7 cellular contexts compared by ENCODE assay signal in the genomic region with DNA sequence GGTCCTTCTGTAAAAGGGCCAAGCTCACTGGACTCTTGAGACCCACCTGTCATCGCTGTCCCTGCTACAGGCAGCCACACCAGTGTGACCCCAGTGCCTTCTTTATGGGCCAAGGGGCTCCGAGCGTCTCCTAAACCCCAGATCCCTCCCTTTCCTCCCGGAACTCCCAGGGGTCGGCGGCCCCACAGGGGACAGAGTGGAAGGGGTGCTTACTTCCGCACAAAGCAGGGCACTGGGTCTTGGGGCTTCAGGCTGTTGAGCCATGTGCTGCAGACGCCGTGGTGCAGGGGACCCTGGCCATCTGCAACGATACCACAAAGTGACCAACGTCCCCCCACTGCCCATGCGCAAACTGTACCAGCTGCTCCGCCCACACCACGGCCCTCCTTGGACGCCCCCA. TPM values are rescaled to one million over a fixed set of nuclear protein-coding genes. Genes with fewer than 3 reads are reported as not detected.
"Had no signal": no experiment of that assay in that cellular context is flagged by ENCODE, and none has a peak within 500 bp of the region (broad histone marks: within the 10 kb centered on the region; RNA-seq: fewer than 3 reads in every experiment).

No MANE protein-coding gene starts in this region.

RNA-seq across cellular contexts. Expression of gene NOS2, which starts 39.4 kb away (rescaled TPM):
- total RNA-seq: activated naive CD4-positive, alpha-beta T cell treated with anti-CD3 and anti-CD28 coated beads, Interleukin-2, amount 50 U/mL, for 72 hours; activated T-cell treated with anti-CD3 and anti-CD28 coated beads, Interleukin-2, amount 50 U/mL, for 4 hours; activated T-helper 1 cell treated with anti-CD3 and anti-CD28 coated beads, Interleukin-12 subunit alpha, Interleukin-12 subunit beta, Interleukin-2, Interleukin-4 antibody, amounts not matched to agents 30 ng/mL and 10 ng/mL and 1 ng/mL, durations not matched to agents 14 hours and 24 hours and 36 hours; activated T-helper 17 cell treated with anti-CD3 and anti-CD28 coated beads, Interleukin-2, amount 50 U/mL, for 72 hours; activated T-helper 2 cell treated with anti-CD3 and anti-CD28 coated beads, Interferon-gamma antibody, Interleukin-2, Interleukin-4, amounts not matched to agents 10 μg/mL and 5 μg/mL and 100 μg/mL, durations not matched to agents 14 hours and 24 hours and 36 hours; ascending aorta; chondrocyte had no signal
